In the genomic region with DNA sequence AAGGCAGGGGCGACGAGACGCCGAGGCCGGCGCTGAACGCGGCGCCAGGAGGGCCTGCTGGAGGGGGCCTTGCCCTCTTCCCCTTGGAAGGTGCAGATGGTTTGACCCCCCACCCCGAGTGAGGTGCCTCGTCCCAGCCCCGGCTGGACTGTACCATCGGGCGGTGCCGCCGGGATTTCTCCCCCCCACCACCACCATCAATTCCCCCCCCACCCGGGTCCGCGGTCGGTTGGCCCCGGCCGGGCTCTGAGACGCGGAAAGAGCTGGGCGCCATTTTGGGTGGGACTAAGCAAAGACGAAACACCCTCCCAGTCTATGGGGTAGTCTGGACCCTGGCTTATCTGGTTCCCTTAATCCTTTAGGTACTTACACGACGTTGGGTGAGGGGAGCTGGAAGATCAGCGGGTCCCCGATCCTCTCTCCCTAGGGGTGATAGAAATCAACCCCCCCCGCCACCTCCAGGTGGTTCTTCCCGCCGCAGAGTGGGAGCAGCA, we compare ENCODE assay signal across 8 cellular contexts. TPM values are rescaled to one million over a fixed set of nuclear protein-coding genes. Genes with fewer than 3 reads are reported as not detected.
DNase-seq lines count a peak whose midpoint lies in the region; ATAC-seq and TF ChIP-seq lines count a peak whose summit lies in the region.

A gene with protein sequence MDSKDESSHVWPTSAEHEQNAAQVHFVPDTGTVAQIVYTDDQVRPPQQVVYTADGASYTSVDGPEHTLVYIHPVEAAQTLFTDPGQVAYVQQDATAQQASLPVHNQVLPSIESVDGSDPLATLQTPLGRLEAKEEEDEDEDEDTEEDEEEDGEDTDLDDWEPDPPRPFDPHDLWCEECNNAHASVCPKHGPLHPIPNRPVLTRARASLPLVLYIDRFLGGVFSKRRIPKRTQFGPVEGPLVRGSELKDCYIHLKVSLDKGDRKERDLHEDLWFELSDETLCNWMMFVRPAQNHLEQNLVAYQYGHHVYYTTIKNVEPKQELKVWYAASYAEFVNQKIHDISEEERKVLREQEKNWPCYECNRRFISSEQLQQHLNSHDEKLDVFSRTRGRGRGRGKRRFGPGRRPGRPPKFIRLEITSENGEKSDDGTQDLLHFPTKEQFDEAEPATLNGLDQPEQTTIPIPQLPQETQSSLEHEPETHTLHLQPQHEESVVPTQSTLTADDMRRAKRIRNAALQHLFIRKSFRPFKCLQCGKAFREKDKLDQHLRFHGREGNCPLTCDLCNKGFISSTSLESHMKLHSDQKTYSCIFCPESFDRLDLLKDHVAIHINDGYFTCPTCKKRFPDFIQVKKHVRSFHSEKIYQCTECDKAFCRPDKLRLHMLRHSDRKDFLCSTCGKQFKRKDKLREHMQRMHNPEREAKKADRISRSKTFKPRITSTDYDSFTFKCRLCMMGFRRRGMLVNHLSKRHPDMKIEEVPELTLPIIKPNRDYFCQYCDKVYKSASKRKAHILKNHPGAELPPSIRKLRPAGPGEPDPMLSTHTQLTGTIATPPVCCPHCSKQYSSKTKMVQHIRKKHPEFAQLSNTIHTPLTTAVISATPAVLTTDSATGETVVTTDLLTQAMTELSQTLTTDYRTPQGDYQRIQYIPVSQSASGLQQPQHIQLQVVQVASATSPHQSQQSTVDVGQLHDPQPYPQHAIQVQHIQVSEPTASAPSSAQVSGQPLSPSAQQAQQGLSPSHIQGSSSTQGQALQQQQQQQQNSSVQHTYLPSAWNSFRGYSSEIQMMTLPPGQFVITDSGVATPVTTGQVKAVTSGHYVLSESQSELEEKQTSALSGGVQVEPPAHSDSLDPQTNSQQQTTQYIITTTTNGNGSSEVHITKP (minus strand): TSS at position 484 of the 494 bp plus-strand sequence. CDS start 41,871 bp downstream, outside the sequence.

- H3K4me3 ChIP-seq in colonic mucosa, result peak within 1 kb of the TSS; percentile 66

- ATAC-seq in GM18909 (IDR thresholded peaks at IDR 0.05; ENCODE audit: poor library complexity, unreplicated experiment) (peak; percentile 48), HG03139 (IDR thresholded peaks at IDR 0.05; ENCODE audit: unreplicated experiment) (peak; percentile 35)

- no peaks in the 10 kb centered on the region for H3K9me3 ChIP-seq in colonic mucosa

- peak within 1 kb of the TSS; percentile 99 for H3K27ac ChIP-seq in colonic mucosa

- DNase-seq in AG08395 (ENCODE audit: low spot score) (peak; percentile 96), NCI-H446 (lab: John Stamatoyannopoulos, UW) (peak; percentile 96), colonic mucosa (peak; percentile 92), left kidney (ENCODE audit: low read depth, low spot score) (peak; percentile 97)
- peak; percentile 91 to 94 for DNase-seq in activated CD4-positive, alpha-beta T cell treated with anti-CD3 and anti-CD28 coated beads for 4 hours
- DNase-seq in stimulated activated CD4-positive, alpha-beta T cell treated with anti-CD3 and anti-CD28 coated beads, Interleukin-2, amount 100 ng/mL, for 4 hours (ENCODE audit: low read depth), result peak; percentile 84

- no peaks in the 10 kb centered on the region for H3K36me3 ChIP-seq in colonic mucosa

- intact Hi-C loops in colonic mucosa (cut with DNase I), result loop anchor here (2.0 kb wide), 1 partner anchor 66 kb away; a partner anchor contains a TSS

- H3K27me3 ChIP-seq in colonic mucosa, result no peaks in the 10 kb centered on the region

- TF ChIP-seq CTCF in colonic mucosa (IDR thresholded peaks at IDR 0.05), result no peak

- H3K9ac ChIP-seq in colonic mucosa (ENCODE audit: low read depth in 2 of 2, low read length in 2 of 2), result peak within 1 kb of the TSS; percentile 98

- H3K4me1 ChIP-seq in colonic mucosa, result peaks cover 7% of the 10 kb centered on the region

RNA-seq across cellular contexts. Expression of the gene that starts here (rescaled TPM):
- 10 to 100 TPM; 11.0 to 18.3 TPM for total RNA-seq in colonic mucosa

Comparison
In these comparisons a context has a peak if more than half of its experiments do, and no peak if none do; other contexts are left out.
1. Peak in every context shown above with its lines: DNase-seq, ATAC-seq, H3K4me3 ChIP-seq and H3K27ac ChIP-seq.